19 cellular contexts compared by ENCODE assay signal in genomic region chr4:89641367-89641687, GRCh38.
DNase-seq lines count a peak whose midpoint lies in the region; ATAC-seq and TF ChIP-seq lines count a peak whose summit lies in the region.
"Had no signal": no experiment of that assay in that cellular context is flagged by ENCODE, and none has a peak within 500 bp of the region (broad histone marks: within the 10 kb centered on the region; RNA-seq: fewer than 3 reads in every experiment).

No MANE protein-coding gene starts in this region.

- no peak overlapping the region for H3K4me2 ChIP-seq in PC-9

- H3K27ac Mint-ChIP-seq in endodermal cell, result no peak overlapping the region
- no peak overlapping the region for H3K27ac Mint-ChIP-seq in neural crest cell (ENCODE audit: unreplicated experiment)
- H3K27ac Mint-ChIP-seq: natural killer cell treated with Interleukin-12 subunit alpha and Interleukin-12 subunit beta and Interleukin-15 and Interleukin-18, amount 100 ng/mL, for 72 hours; stimulated activated naive B cell treated with anti-CD40 and anti-IgM and Interleukin-4, amounts not matched to agents 10 μg/mL and 1 μg/mL and 100 μg/mL, for 72 hours; T-helper 2 cell treated with Interferon-gamma antibody and Interleukin-4, amounts not matched to agents 5 μg/mL and 100 μg/mL, for 36 hours had no signal

- intact Hi-C loops in PC-9 (cut with micrococcal nuclease; ENCODE audit: unreplicated experiment), result no loop called here

- H3K4me3 Mint-ChIP-seq in endodermal cell, result peak overlapping the region; percentile 38
- H3K4me3 Mint-ChIP-seq in neural crest cell, result peak overlapping the region; percentile 74
- H3K4me3 Mint-ChIP-seq in activated T-cell treated with anti-CD3 and anti-CD28 coated beads, Interleukin-2, amount 50 U/mL, for 4 hours, result no peak overlapping the region
- H3K4me3 Mint-ChIP-seq: natural killer cell treated with Interleukin-12 subunit alpha and Interleukin-12 subunit beta and Interleukin-15 and Interleukin-18, amount 100 ng/mL, for 72 hours; stimulated activated naive B cell treated with anti-CD40 and anti-IgM and Interleukin-4, amounts not matched to agents 10 μg/mL and 1 μg/mL and 100 μg/mL, for 72 hours; T-helper 2 cell treated with Interferon-gamma antibody and Interleukin-4, amounts not matched to agents 5 μg/mL and 100 μg/mL, for 36 hours had no signal

- H3K4me1 ChIP-seq in endodermal cell (ENCODE audit: control insufficient read depth, insufficient read depth, low read length) (no peaks in the 10 kb centered on the region), PC-9 (replicated peaks; ENCODE audit: insufficient read depth) (no peaks in the 10 kb centered on the region)
- H3K4me1 ChIP-seq: lower lobe of right lung had no signal

- H3K27me3 Mint-ChIP-seq in endodermal cell (ENCODE audit: insufficient read depth) (peaks cover 13% of the 10 kb centered on the region), neural crest cell (ENCODE audit: low read depth) (no peaks in the 10 kb centered on the region)
- no peaks in the 10 kb centered on the region for H3K27me3 Mint-ChIP-seq in activated T-cell treated with anti-CD3 and anti-CD28 coated beads, Interleukin-2, amount 50 U/mL, for 4 hours (ENCODE audit: low read depth)

- H3K9ac ChIP-seq in endodermal cell (ENCODE audit: extremely low read depth, low read length, poor library complexity, severe bottlenecking), result no peak overlapping the region

- H3K4me1 Mint-ChIP-seq in endodermal cell (peaks cover 4% of the 10 kb centered on the region), neural crest cell (peaks cover 8% of the 10 kb centered on the region)
- H3K4me1 Mint-ChIP-seq in activated T-cell treated with anti-CD3 and anti-CD28 coated beads, Interleukin-2, amount 50 U/mL, for 4 hours (ENCODE audit: low read depth), result no peaks in the 10 kb centered on the region
- H3K4me1 Mint-ChIP-seq: stimulated activated naive B cell treated with anti-CD40 and anti-IgM and Interleukin-4, amounts not matched to agents 10 μg/mL and 1 μg/mL and 100 μg/mL, for 72 hours had no signal

- DNase-seq in AG04449 (ENCODE audit: low read depth, low spot score) (no peak), endodermal cell (no peak), neural crest cell (ENCODE audit: low read depth, low spot score) (no peak), PC-9 (no peak), NCI-H226 (no peak)
- DNase-seq in activated T-cell treated with anti-CD3 and anti-CD28 coated beads, Interleukin-2, amount 50 U/mL, for 4 hours, result no peak
- DNase-seq: activated CD4-positive, alpha-beta T cell treated with anti-CD3 and anti-CD28 coated beads for 4 hours; activated naive CD4-positive, alpha-beta T cell treated with anti-CD3 and anti-CD28 coated beads, Interleukin-2, amount 50 U/mL, for 16 hours; AML-193; GDM1; NCI-H1092 treated with DMSO at 0.1 percent for 48 hours; NCI-H2171; NK-92 treated with Interleukin-12 subunit alpha and Interleukin-12 subunit beta, amount 100 ng/mL, for 24 hours; stimulated activated naive B cell treated with anti-CD40 and anti-IgM and Interleukin-4, amounts not matched to agents 10 μg/mL and 1 μg/mL and 100 μg/mL, for 72 hours had no signal

- H3K36me3 Mint-ChIP-seq in endodermal cell (ENCODE audit: low read depth) (no peaks in the 10 kb centered on the region), neural crest cell (ENCODE audit: low read depth) (peaks cover 2% of the 10 kb centered on the region)
- no peaks in the 10 kb centered on the region for H3K36me3 Mint-ChIP-seq in activated T-cell treated with anti-CD3 and anti-CD28 coated beads, Interleukin-2, amount 50 U/mL, for 4 hours (ENCODE audit: insufficient read depth)
- H3K36me3 Mint-ChIP-seq: natural killer cell treated with Interleukin-12 subunit alpha and Interleukin-12 subunit beta and Interleukin-15 and Interleukin-18, amount 100 ng/mL, for 72 hours; stimulated activated naive B cell treated with anti-CD40 and anti-IgM and Interleukin-4, amounts not matched to agents 10 μg/mL and 1 μg/mL and 100 μg/mL, for 72 hours had no signal

- H4K20me1 ChIP-seq in PC-9 (ENCODE audit: insufficient read depth), result no peaks in the 10 kb centered on the region

- no peaks in the 10 kb centered on the region for H3K9me3 ChIP-seq in endodermal cell (ENCODE audit: control insufficient read depth, low read length)
- no peaks in the 10 kb centered on the region for H3K9me3 ChIP-seq in PC-9 (ENCODE audit: insufficient read depth, low read depth)
- H3K9me3 ChIP-seq: lower lobe of right lung had no signal

- POLR2A ChIA-PET in AG04449 (lab: Yijun Ruan, JAX), result no interaction called here
- POLR2A ChIA-PET in PC-9 (lab: Charles Lee; ENCODE audit: unreplicated experiment), result no interaction called here

- CTCF ChIA-PET in AG04449 (lab: Yijun Ruan, JAX) (interaction anchor here (0.7 to 2.1 kb wide), 17 partner anchors 10 to 269 kb away, joined by 3 to 25 read pairs (median 4); no protein-coding TSS in a partner anchor), PC-9 (lab: Charles Lee) (no interaction called here)

- H3K27me3 ChIP-seq in endodermal cell (ENCODE audit: control insufficient read depth, insufficient read depth, low read length, poor library complexity, severe bottlenecking) (no peaks in the 10 kb centered on the region), PC-9 (ENCODE audit: insufficient read depth, low read depth) (no peaks in the 10 kb centered on the region)

- no peaks in the 10 kb centered on the region for H3F3A ChIP-seq in PC-9 (ENCODE audit: insufficient read depth, low read depth)

- no peak overlapping the region for H2AFZ ChIP-seq in PC-9

- H3K36me3 ChIP-seq in endodermal cell (ENCODE audit: control insufficient read depth, insufficient read depth, low read length) (no peaks in the 10 kb centered on the region), PC-9 (ENCODE audit: low read depth) (no peaks in the 10 kb centered on the region)
- H3K36me3 ChIP-seq: lower lobe of right lung had no signal

- no peaks in the 10 kb centered on the region for H3K9me3 Mint-ChIP-seq in endodermal cell
- peaks cover 2% of the 10 kb centered on the region for H3K9me3 Mint-ChIP-seq in neural crest cell
- H3K9me3 Mint-ChIP-seq in activated T-cell treated with anti-CD3 and anti-CD28 coated beads, Interleukin-2, amount 50 U/mL, for 4 hours, result no peaks in the 10 kb centered on the region
- H3K9me3 Mint-ChIP-seq: natural killer cell treated with Interleukin-12 subunit alpha and Interleukin-12 subunit beta and Interleukin-15 and Interleukin-18, amount 100 ng/mL, for 72 hours; stimulated activated naive B cell treated with anti-CD40 and anti-IgM and Interleukin-4, amounts not matched to agents 10 μg/mL and 1 μg/mL and 100 μg/mL, for 72 hours; T-helper 2 cell treated with Interferon-gamma antibody and Interleukin-4, amounts not matched to agents 5 μg/mL and 100 μg/mL, for 36 hours had no signal

- no peaks in the 10 kb centered on the region for H3K9me2 ChIP-seq in PC-9 (ENCODE audit: insufficient read depth)

- TF ChIP-seq CTCF in AG04449 (IDR thresholded peaks at IDR 0.05; ENCODE audit: insufficient read depth, low read length, missing control alignments), result no peak
- TF ChIP-seq CTCF in LNCAP (IDR thresholded peaks at IDR 0.05), result peak; percentile 13; the same call in 1 of the 2 replicates
- TF ChIP-seq CTCF in endodermal cell (conservative IDR thresholded peaks at IDR 0.05), result no peak
- peak; percentile 26 for TF ChIP-seq CTCF in neural crest cell (conservative IDR thresholded peaks at IDR 0.05)
- no peak for TF ChIP-seq CTCF in PC-9 (conservative IDR thresholded peaks at IDR 0.05)

- H3K79me2 ChIP-seq in PC-9 (ENCODE audit: low read depth), result no peaks in the 10 kb centered on the region

- no peak for ATAC-seq in activated T-cell treated with anti-CD3 and anti-CD28 coated beads, Interleukin-2, amount 50 U/mL, for 4 hours
- no peak for ATAC-seq in GM21825 (IDR thresholded peaks at IDR 0.05; ENCODE audit: unreplicated experiment)
- ATAC-seq: lower lobe of right lung; natural killer cell treated with Interleukin-12 subunit alpha and Interleukin-12 subunit beta and Interleukin-15 and Interleukin-18, amount 100 ng/mL, for 72 hours had no signal

- BruUV-seq in PC-9 (replicated peaks; lab: Mats Ljungman, UMichigan), result no TSS peak

- H3K27ac ChIP-seq in endodermal cell (ENCODE audit: low read depth, low read length), result no peak overlapping the region
- no peak overlapping the region for H3K27ac ChIP-seq in PC-9
- H3K27ac ChIP-seq: lower lobe of right lung had no signal

- H3K4me3 ChIP-seq in AG04449 (ENCODE audit: low read depth, low read length), result peak overlapping the region; percentile 12; the same call in 1 of the 2 replicates
- H3K4me3 ChIP-seq in endodermal cell (ENCODE audit: low read length), result no peak overlapping the region
- no peak overlapping the region for H3K4me3 ChIP-seq in PC-9
- H3K4me3 ChIP-seq: lower lobe of right lung had no signal

- WGBS in endodermal cell (ENCODE audit: insufficient coverage in 1 of 2, insufficient read length in 1 of 2), 2 experiments, result 23% methylated on average over 4 of the region's 6 CpGs; no CpG with 5 or more reads in 1 of the 2 experiments

Comparison
In these comparisons a context has a peak if more than half of its experiments do, and no peak if none do; other contexts are left out.
1. CTCF ChIP-seq: peak in LNCAP (single experiment) and neural crest cell (single experiment); none in AG04449 (single experiment), endodermal cell (single experiment) and PC-9 (single experiment).